In the genomic region with DNA sequence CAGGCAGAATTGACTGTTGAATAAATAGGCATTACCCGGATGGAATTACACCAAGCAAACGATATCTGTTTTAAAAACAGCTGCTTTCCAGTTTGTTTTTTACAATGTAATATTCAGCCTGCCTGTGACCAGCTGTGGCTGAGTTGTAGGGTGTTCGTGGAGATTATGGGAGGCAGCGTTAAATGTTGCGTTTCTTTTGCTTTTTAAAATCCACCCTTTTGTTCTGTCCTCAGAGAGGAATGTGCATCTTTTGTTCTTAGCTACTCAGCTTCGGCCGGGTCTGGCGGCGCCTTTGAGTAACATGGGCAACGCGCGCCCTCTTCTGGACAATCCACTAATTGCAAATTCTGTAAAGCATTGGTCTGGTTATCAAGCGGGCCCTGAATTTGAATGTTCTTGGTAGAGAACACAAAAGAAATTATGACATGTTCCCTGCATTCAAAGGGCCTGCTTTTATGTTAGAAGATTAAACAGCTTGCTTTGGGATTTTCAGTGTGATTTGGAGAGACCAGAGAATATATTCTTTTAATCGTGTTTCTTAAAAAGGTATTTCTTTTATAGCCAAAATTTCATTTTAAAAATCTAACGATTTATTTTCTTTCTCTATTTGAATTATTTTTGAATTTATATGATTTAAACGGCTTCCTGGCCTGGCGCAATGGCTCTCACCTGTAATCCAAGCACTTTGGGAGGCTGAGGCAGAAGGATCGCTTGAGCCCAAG, we compare ENCODE assay signal across 9 cellular contexts.
DNase-seq lines count a peak whose midpoint lies in the region; TF ChIP-seq lines count a peak whose summit lies in the region.
"Had no signal": no experiment of that assay in that cellular context is flagged by ENCODE, and none has a peak within 500 bp of the region (broad histone marks: within the 10 kb centered on the region; RNA-seq: fewer than 3 reads in every experiment).

No MANE protein-coding gene starts in this region.

- intact Hi-C loops in activated CD4-positive, alpha-beta memory T cell treated with anti-CD3 and anti-CD28 coated beads for 36 hours (cut with micrococcal nuclease) = loop anchor here (1.0 to 5.0 kb wide), 3 partner anchors 45 to 282 kb away; a partner anchor contains a TSS
- intact Hi-C loops in lower leg skin (cut with DNase I; ENCODE audit: low total_unique reads) = loop anchor here (10.0 kb wide), 2 partner anchors 283 to 633 kb away; no protein-coding TSS in a partner anchor

- CTCF ChIA-PET in activated CD4-positive, alpha-beta memory T cell treated with anti-CD3 and anti-CD28 coated beads for 36 hours (lab: Charles Lee) = interaction anchor here (0.6 to 9.6 kb wide), 52 partner anchors 10 to 1425 kb away, joined by 3 to 500 read pairs (median 4); a partner anchor contains a TSS

- no peaks in the 10 kb centered on the region for H3K9me3 Mint-ChIP-seq in activated CD4-positive, alpha-beta memory T cell treated with anti-CD3 and anti-CD28 coated beads for 36 hours

- 21 to 24% methylated on average over 16 to 17 of the region's 18 CpGs for WGBS in ectodermal cell, 2 experiments
- 19% methylated on average over 18 of the region's 18 CpGs for WGBS in lower leg skin, 2 donors

- peaks cover 8% of the 10 kb centered on the region for H3K4me1 ChIP-seq in ectodermal cell (ENCODE audit: control insufficient read depth, insufficient read depth, low read length)
- H3K4me1 ChIP-seq: BLaER1 treated with 17β-estradiol and CSF1 and Interleukin-3, amounts not matched to agents 10 nM and 100 nM had no signal

- no peaks in the 10 kb centered on the region for H3K9me3 ChIP-seq in ectodermal cell (ENCODE audit: control insufficient read depth, low read length)
- H3K9me3 ChIP-seq: BLaER1 treated with 17β-estradiol and CSF1 and Interleukin-3, amounts not matched to agents 10 nM and 100 nM had no signal

- TF ChIP-seq POLR2A in lower leg skin (IDR thresholded peaks at IDR 0.05) = no peak

- POLR2A ChIA-PET in activated CD4-positive, alpha-beta memory T cell treated with anti-CD3 and anti-CD28 coated beads for 36 hours (lab: Charles Lee) = interaction anchor here (2.2 kb wide), 1 partner anchor 14 kb away, joined by 10 read pairs; no protein-coding TSS in a partner anchor

- H3K36me3 ChIP-seq in ectodermal cell (ENCODE audit: control insufficient read depth, insufficient read depth, low read length) = no peaks in the 10 kb centered on the region
- H3K36me3 ChIP-seq: BLaER1 treated with 17β-estradiol and CSF1 and Interleukin-3, amounts not matched to agents 10 nM and 100 nM had no signal

- H3K4me1 Mint-ChIP-seq in activated CD4-positive, alpha-beta memory T cell treated with anti-CD3 and anti-CD28 coated beads for 36 hours (ENCODE audit: low read depth) = peaks cover 5% of the 10 kb centered on the region

- H3K27me3 ChIP-seq in HL-60 (ENCODE audit: insufficient read depth, poor library complexity, severe bottlenecking) (no peaks in the 10 kb centered on the region), ectodermal cell (ENCODE audit: control insufficient read depth, insufficient read depth, low read length, poor library complexity, severe bottlenecking) (no peaks in the 10 kb centered on the region)

- H3K27ac Mint-ChIP-seq in activated CD4-positive, alpha-beta memory T cell treated with anti-CD3 and anti-CD28 coated beads for 36 hours = no peak overlapping the region

- H3K4me3 ChIP-seq in HL-60 (replicated peaks; ENCODE audit: insufficient read depth, low read length) (no peak overlapping the region), ectodermal cell (ENCODE audit: insufficient read depth, low read depth, low read length) (no peak overlapping the region), lower leg skin (ENCODE audit: low read depth, poor library complexity, severe bottlenecking) (no peak overlapping the region)
- H3K4me3 ChIP-seq: BLaER1 treated with 17β-estradiol and CSF1 and Interleukin-3, amounts not matched to agents 10 nM and 100 nM had no signal

- peak; percentile 75 for DNase-seq in SIG-M5 treated with dmso at 0.1 percent for 504 hours (lab: John Stamatoyannopoulos, UW; ENCODE audit: unreplicated experiment)
- DNase-seq in SIG-M5 (lab: John Stamatoyannopoulos, UW) = no peak
- DNase-seq in HL-60 (ENCODE audit: low read depth in 1 of 2, low spot score in 1 of 2) = peak; percentile 56 to 79
- peak; percentile 79 for DNase-seq in NCI-H748 (lab: John Stamatoyannopoulos, UW; ENCODE audit: unreplicated experiment)
- peak; percentile 89 for DNase-seq in activated CD4-positive, alpha-beta memory T cell treated with anti-CD3 and anti-CD28 coated beads for 36 hours
- DNase-seq in lower leg skin (ENCODE audit: low spot score in 2 of 2) = peak; percentile 92 to 95
- peak; percentile 57 to 83 (median 73) for DNase-seq in stimulated activated CD4-positive, alpha-beta T cell treated with anti-CD3 and anti-CD28 coated beads, TNF-alpha, amount 100 ng/mL, for 48 hours (ENCODE audit: low read depth in 3 of 3)

- TF ChIP-seq CTCF in HL-60 (IDR thresholded peaks at IDR 0.05; ENCODE audit: insufficient read depth, low read length) = peak; percentile 22
- peak in 1 of 3 donors; percentile 31 for TF ChIP-seq CTCF in lower leg skin (IDR thresholded peaks at IDR 0.05)

- no peak overlapping the region for H3K27ac ChIP-seq in HL-60 (replicated peaks)
- H3K27ac ChIP-seq in ectodermal cell (ENCODE audit: insufficient read depth, low read depth, low read length, poor library complexity, severe bottlenecking) = peak overlapping the region; percentile 67
- H3K27ac ChIP-seq: BLaER1 treated with 17β-estradiol and CSF1 and Interleukin-3, amounts not matched to agents 10 nM and 100 nM had no signal

- peaks cover 1% of the 10 kb centered on the region for H3K27me3 Mint-ChIP-seq in activated CD4-positive, alpha-beta memory T cell treated with anti-CD3 and anti-CD28 coated beads for 36 hours

- no peaks in the 10 kb centered on the region for H3K36me3 Mint-ChIP-seq in activated CD4-positive, alpha-beta memory T cell treated with anti-CD3 and anti-CD28 coated beads for 36 hours

- no peak overlapping the region for H3K4me3 Mint-ChIP-seq in activated CD4-positive, alpha-beta memory T cell treated with anti-CD3 and anti-CD28 coated beads for 36 hours
